In genomic region chr12:115322275-115322674, GRCh38 we compare ENCODE assay signal across 9 cellular contexts.
A peak's percentile ranks its signal among the peaks of the same experiment; 100 is the strongest.
DNase-seq lines count a peak whose midpoint lies in the region; ATAC-seq and TF ChIP-seq lines count a peak whose summit lies in the region.
"Had no signal": no experiment of that assay in that cellular context is flagged by ENCODE, and none has a peak within 500 bp of the region (broad histone marks: within the 10 kb centered on the region; RNA-seq: fewer than 3 reads in every experiment).

No MANE protein-coding gene starts in this region.

- H3K27ac ChIP-seq in RWPE2 (ENCODE audit: poor library complexity, severe bottlenecking) (peak overlapping the region; percentile 93), dorsolateral prefrontal cortex (no peak overlapping the region), spleen (peak overlapping the region in 2 of 8 donors; percentile 10 to 42)

- peaks cover 0 to 5% of the 10 kb centered on the region in 2 donors for H3K27me3 Mint-ChIP-seq in stimulated activated naive B cell treated with anti-CD40 and anti-IgM and Interleukin-4, amounts not matched to agents 10 μg/mL and 1 μg/mL and 100 μg/mL, for 72 hours
- H3K27me3 Mint-ChIP-seq in activated CD4-positive, alpha-beta memory T cell treated with anti-CD3 and anti-CD28 coated beads for 36 hours = no peaks in the 10 kb centered on the region

- no peak for TF ChIP-seq POLR2A in spleen (IDR thresholded peaks at IDR 0.05)

- H3K27ac Mint-ChIP-seq in stimulated activated naive B cell treated with anti-CD40 and anti-IgM and Interleukin-4, amounts not matched to agents 10 μg/mL and 1 μg/mL and 100 μg/mL, for 72 hours = peak overlapping the region; percentile 0
- H3K27ac Mint-ChIP-seq in activated CD4-positive, alpha-beta memory T cell treated with anti-CD3 and anti-CD28 coated beads for 36 hours = no peak overlapping the region
- H3K27ac Mint-ChIP-seq: stimulated activated naive CD8-positive, alpha-beta T cell treated with anti-CD3 and anti-CD28 coated beads, Interleukin-15, amount 100 ng/mL, for 72 hours had no signal

- no peaks in the 10 kb centered on the region for H3K27me3 ChIP-seq in RWPE2 (ENCODE audit: insufficient read depth, poor library complexity, severe bottlenecking)
- peaks cover 0 to 9% (median 0%) of the 10 kb centered on the region in 45 donors for H3K27me3 ChIP-seq in dorsolateral prefrontal cortex
- no peaks in the 10 kb centered on the region for H3K27me3 ChIP-seq in spleen (replicated peaks in 1 of 7)

- H3K4me1 ChIP-seq in RWPE2 (ENCODE audit: insufficient read depth, poor library complexity, severe bottlenecking) = peaks cover 34% of the 10 kb centered on the region
- H3K4me1 ChIP-seq in spleen = peaks cover 0 to 6% (median 0%) of the 10 kb centered on the region in 6 donors

- H3K36me3 ChIP-seq in RWPE2 (ENCODE audit: low read depth) (no peaks in the 10 kb centered on the region), spleen (no peaks in the 10 kb centered on the region)

- H3K9me3 ChIP-seq in RWPE2 (ENCODE audit: severe bottlenecking) (no peaks in the 10 kb centered on the region), spleen (no peaks in the 10 kb centered on the region)

- peaks cover 0 to 3% of the 10 kb centered on the region in 2 donors for H3K36me3 Mint-ChIP-seq in stimulated activated naive B cell treated with anti-CD40 and anti-IgM and Interleukin-4, amounts not matched to agents 10 μg/mL and 1 μg/mL and 100 μg/mL, for 72 hours
- no peaks in the 10 kb centered on the region for H3K36me3 Mint-ChIP-seq in activated CD4-positive, alpha-beta memory T cell treated with anti-CD3 and anti-CD28 coated beads for 36 hours

- H3K4me1 Mint-ChIP-seq in stimulated activated naive B cell treated with anti-CD40 and anti-IgM and Interleukin-4, amounts not matched to agents 10 μg/mL and 1 μg/mL and 100 μg/mL, for 72 hours = peaks cover 8 to 11% of the 10 kb centered on the region in 2 donors
- no peaks in the 10 kb centered on the region for H3K4me1 Mint-ChIP-seq in activated CD4-positive, alpha-beta memory T cell treated with anti-CD3 and anti-CD28 coated beads for 36 hours (ENCODE audit: low read depth)
- H3K4me1 Mint-ChIP-seq: stimulated activated naive CD8-positive, alpha-beta T cell treated with anti-CD3 and anti-CD28 coated beads, Interleukin-15, amount 100 ng/mL, for 72 hours had no signal

- H3K9me3 Mint-ChIP-seq in stimulated activated naive B cell treated with anti-CD40 and anti-IgM and Interleukin-4, amounts not matched to agents 10 μg/mL and 1 μg/mL and 100 μg/mL, for 72 hours = peaks cover 9 to 15% of the 10 kb centered on the region in 2 donors
- H3K9me3 Mint-ChIP-seq in activated CD4-positive, alpha-beta memory T cell treated with anti-CD3 and anti-CD28 coated beads for 36 hours = peaks cover 11% of the 10 kb centered on the region

- H3K4me3 Mint-ChIP-seq in stimulated activated naive B cell treated with anti-CD40 and anti-IgM and Interleukin-4, amounts not matched to agents 10 μg/mL and 1 μg/mL and 100 μg/mL, for 72 hours = peak overlapping the region; percentile 5 to 14
- H3K4me3 Mint-ChIP-seq in activated CD4-positive, alpha-beta memory T cell treated with anti-CD3 and anti-CD28 coated beads for 36 hours = no peak overlapping the region
- H3K4me3 Mint-ChIP-seq: stimulated activated naive CD8-positive, alpha-beta T cell treated with anti-CD3 and anti-CD28 coated beads, Interleukin-15, amount 100 ng/mL, for 72 hours had no signal

- POLR2A ChIA-PET in activated CD4-positive, alpha-beta memory T cell treated with anti-CD3 and anti-CD28 coated beads for 36 hours (lab: Charles Lee) = no interaction called here

- DNase-seq in SIG-M5 treated with dmso at 0.1 percent for 504 hours (lab: John Stamatoyannopoulos, UW; ENCODE audit: unreplicated experiment) = peak; percentile 16
- DNase-seq in SIG-M5 (lab: John Stamatoyannopoulos, UW) = no peak
- DNase-seq in RWPE2 (ENCODE audit: low spot score) = no peak
- DNase-seq in stimulated activated naive B cell treated with anti-CD40 and anti-IgM and Interleukin-4, amounts not matched to agents 10 μg/mL and 1 μg/mL and 100 μg/mL, for 72 hours = peak; percentile 22
- no peak for DNase-seq in dorsolateral prefrontal cortex
- no peak for DNase-seq in activated CD4-positive, alpha-beta memory T cell treated with anti-CD3 and anti-CD28 coated beads for 36 hours
- no peak for DNase-seq in spleen
- DNase-seq: stimulated activated naive CD8-positive, alpha-beta T cell treated with anti-CD3 and anti-CD28 coated beads, Interleukin-15, amount 100 ng/mL, for 72 hours had no signal

- TF ChIP-seq CTCF in RWPE2 (IDR thresholded peaks at IDR 0.05; ENCODE audit: poor library complexity, severe bottlenecking) = no peak
- TF ChIP-seq CTCF in dorsolateral prefrontal cortex (IDR thresholded peaks at IDR 0.05 in 54 of 56, conservative IDR thresholded peaks at IDR 0.05 in 2 of 56; ENCODE audit: low read depth in 1 of 56, partially characterized antibody in 56 of 56) = no peak
- TF ChIP-seq CTCF in spleen (IDR thresholded peaks at IDR 0.05 in 8 of 11, conservative IDR thresholded peaks at IDR 0.05 in 3 of 11) = no peak

- no peak overlapping the region for H3K4me3 ChIP-seq in RWPE2 (ENCODE audit: severe bottlenecking)
- no peak overlapping the region for H3K4me3 ChIP-seq in dorsolateral prefrontal cortex
- no peak overlapping the region for H3K4me3 ChIP-seq in spleen

- intact Hi-C loops in dorsolateral prefrontal cortex (cut with DNase I) = no loop called here
- intact Hi-C loops in activated CD4-positive, alpha-beta memory T cell treated with anti-CD3 and anti-CD28 coated beads for 36 hours (cut with micrococcal nuclease) = no loop called here
- intact Hi-C loops in spleen (cut with DNase I; ENCODE audit: low total_unique reads) = no loop called here

- ATAC-seq in HG02852 (IDR thresholded peaks at IDR 0.05; ENCODE audit: unreplicated experiment) (peak; percentile 85), RWPE2 (ENCODE audit: low read depth) (peak; percentile 90)
- ATAC-seq in stimulated activated naive B cell treated with anti-CD40 and anti-IgM and Interleukin-4, amounts not matched to agents 10 μg/mL and 1 μg/mL and 100 μg/mL, for 72 hours (replicated peaks) = peak; percentile 92 to 96
- ATAC-seq: stimulated activated naive CD8-positive, alpha-beta T cell treated with anti-CD3 and anti-CD28 coated beads, Interleukin-15, amount 100 ng/mL, for 72 hours had no signal

- WGBS in spleen, 5 donors = 32 to 42% (median 36%) methylated on average over 4 of the region's 4 CpGs

- CTCF ChIA-PET in activated CD4-positive, alpha-beta memory T cell treated with anti-CD3 and anti-CD28 coated beads for 36 hours (lab: Charles Lee) = no interaction called here

Comparison
In these comparisons a context has a peak if more than half of its experiments do, and no peak if none do; other contexts are left out.
1. DNase-seq: peak in SIG-M5 treated with dmso at 0.1 percent for 504 hours (single experiment) and stimulated activated naive B cell treated with anti-CD40 and anti-IgM and Interleukin-4, amounts not matched to agents 10 μg/mL and 1 μg/mL and 100 μg/mL, for 72 hours (single experiment); none in SIG-M5 (single experiment), RWPE2 (single experiment), dorsolateral prefrontal cortex (0 of 10), activated CD4-positive, alpha-beta memory T cell treated with anti-CD3 and anti-CD28 coated beads for 36 hours (single experiment) and spleen (single experiment).
2. Peak in every context shown above with its lines, with median percentiles within 50 percentile points of each other: ATAC-seq.